ENCODE assay signal across 10 cellular contexts in the genomic region with DNA sequence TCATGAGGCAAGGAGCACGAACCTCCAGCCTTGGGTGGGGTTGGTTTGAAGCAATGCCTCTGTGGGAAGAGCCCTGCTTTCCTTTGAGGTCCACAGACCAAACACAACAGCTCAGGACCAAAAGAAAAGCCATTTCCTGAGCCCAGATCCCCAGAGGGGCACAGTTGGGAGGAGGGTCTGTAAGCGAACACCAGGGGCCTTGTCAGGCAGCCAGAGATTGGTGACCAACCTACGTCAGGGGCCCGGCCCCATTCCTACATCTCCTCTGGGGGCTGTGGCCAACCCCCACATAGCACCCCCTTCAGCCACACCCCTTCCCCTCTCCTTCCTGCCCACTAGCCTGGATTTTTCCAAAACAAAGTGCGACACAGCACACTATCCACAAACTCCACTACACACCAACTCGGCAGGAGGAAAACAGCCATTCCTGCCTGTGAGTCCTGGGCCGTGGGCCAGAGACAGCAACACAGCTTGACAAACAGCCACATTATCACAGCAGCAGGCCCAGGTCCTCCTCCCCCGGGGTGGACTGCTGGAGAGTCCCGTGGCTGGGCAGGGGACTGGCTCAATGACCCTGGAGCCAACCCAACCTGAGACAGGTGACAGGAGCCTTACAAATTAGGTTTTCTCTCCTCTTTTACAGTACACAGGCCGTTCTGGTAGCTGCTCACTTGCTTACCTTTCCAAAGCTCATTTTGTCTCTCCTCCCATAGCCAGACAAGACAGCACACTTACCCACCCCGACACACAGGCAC.
DNase-seq lines count a peak whose midpoint lies in the region; TF ChIP-seq lines count a peak whose summit lies in the region.
"Had no signal": no experiment of that assay in that cellular context is flagged by ENCODE, and none has a peak within 500 bp of the region (broad histone marks: within the 10 kb centered on the region; RNA-seq: fewer than 3 reads in every experiment).

No MANE protein-coding gene starts in this region.

- in situ Hi-C loops in astrocyte of the spinal cord (cut with HindIII; ENCODE audit: low sequenced_read_pairs) (no loop called here), mammary epithelial cell (cut with MboI; ENCODE audit: low sequenced_read_pairs in 2 of 2) (no loop called here)

- no peaks in the 10 kb centered on the region for H4K20me1 ChIP-seq in mammary epithelial cell (ENCODE audit: insufficient read depth, low read length)

- BruUV-seq in mammary epithelial cell (replicated peaks; lab: Mats Ljungman, UMichigan): no TSS peak

- CTCF ChIA-PET in mammary epithelial cell (lab: Charles Lee; ENCODE audit: low non-redundant PET): no interaction called here

- no peak for TF ChIP-seq CTCF in astrocyte of the spinal cord (IDR thresholded peaks at IDR 0.05; ENCODE audit: low read depth, low read length)
- no peak for TF ChIP-seq CTCF in mammary epithelial cell (conservative IDR thresholded peaks at IDR 0.05 in 1 of 2, IDR thresholded peaks at IDR 0.05 in 1 of 2; ENCODE audit: extremely low read depth in 1 of 2, insufficient read depth in 1 of 2, low read depth in 1 of 2, low read length in 2 of 2)

- intact Hi-C loops in posterior vena cava (cut with DNase I) (loop anchor here in 1 of 2 donors (5.0 kb wide), 1 partner anchor 1063 kb away; no protein-coding TSS in a partner anchor), mammary epithelial cell (cut with micrococcal nuclease) (no loop called here)

- H3K36me3 ChIP-seq in mammary epithelial cell (ENCODE audit: insufficient read depth, low read length): no peaks in the 10 kb centered on the region

- DNase-seq in AG20443 (ENCODE audit: low spot score): peak; percentile 70
- DNase-seq in astrocyte of the spinal cord (ENCODE audit: low read depth, low spot score): peak; percentile 64
- peak; percentile 77 for DNase-seq in hepatic stellate cell (ENCODE audit: low spot score)
- DNase-seq in posterior vena cava (ENCODE audit: low spot score): peak; percentile 91
- no peak for DNase-seq in mammary epithelial cell
- no peak for DNase-seq in CD1c-positive myeloid dendritic cell (ENCODE audit: extremely low spot score)
- no peak for DNase-seq in SIG-M5 treated with dmso at 0.1 percent for 504 hours (lab: John Stamatoyannopoulos, UW; ENCODE audit: unreplicated experiment)
- DNase-seq in dedifferentiated amniotic fluid mesenchymal stem cell (ENCODE audit: extremely low spot score): no peak
- DNase-seq: activated naive CD8-positive, alpha-beta T cell treated with anti-CD3 and anti-CD28 coated beads, Interleukin-2, amount 10 ng/mL, durations not matched to agents 7 days and 5 days; CD4-positive, CD25-positive, alpha-beta regulatory T cell had no signal

- H3K4me2 ChIP-seq in mammary epithelial cell (ENCODE audit: insufficient read depth, low read depth, low read length): no peak overlapping the region

- peaks cover 10% of the 10 kb centered on the region for H3K27me3 ChIP-seq in mammary epithelial cell (ENCODE audit: insufficient read depth, low read length)

- H3K9me3 ChIP-seq in mammary epithelial cell (replicated peaks; ENCODE audit: insufficient read depth, low read length): no peaks in the 10 kb centered on the region

- peaks cover 6% of the 10 kb centered on the region for H3K4me1 ChIP-seq in mammary epithelial cell (ENCODE audit: insufficient read depth, low read length)

- no peaks in the 10 kb centered on the region for H3K79me2 ChIP-seq in mammary epithelial cell (ENCODE audit: insufficient read depth, low read length)

- H2AFZ ChIP-seq in mammary epithelial cell (ENCODE audit: low read depth, low read length): no peak overlapping the region

- H3K4me3 ChIP-seq in astrocyte of the spinal cord (ENCODE audit: low read depth, low read length) (no peak overlapping the region), mammary epithelial cell (replicated peaks in 1 of 3; ENCODE audit: insufficient read depth in 1 of 3, low read depth in 2 of 3, low read length in 3 of 3) (no peak overlapping the region)

- H3K9ac ChIP-seq in mammary epithelial cell (ENCODE audit: insufficient read depth, low read length): no peak overlapping the region

- H3K27ac ChIP-seq in mammary epithelial cell (ENCODE audit: insufficient read depth, low read depth, low read length): no peak overlapping the region

- dilution Hi-C loops in mammary epithelial cell (cut with HindIII; ENCODE audit: low sequenced_read_pairs): no loop called here

- 38% methylated on average over 9 of the region's 11 CpGs for WGBS in mammary epithelial cell (ENCODE audit: low coverage, missing lambda C conversion rate)

Comparison
In these comparisons a context has a peak if more than half of its experiments do, and no peak if none do; other contexts are left out.
1. DNase-seq: peak in AG20443 (single experiment), astrocyte of the spinal cord (single experiment), hepatic stellate cell (single experiment) and posterior vena cava (single experiment); none in mammary epithelial cell (single experiment), CD1c-positive myeloid dendritic cell (single experiment), SIG-M5 treated with dmso at 0.1 percent for 504 hours (single experiment) and dedifferentiated amniotic fluid mesenchymal stem cell (single experiment).